In the genomic region with DNA sequence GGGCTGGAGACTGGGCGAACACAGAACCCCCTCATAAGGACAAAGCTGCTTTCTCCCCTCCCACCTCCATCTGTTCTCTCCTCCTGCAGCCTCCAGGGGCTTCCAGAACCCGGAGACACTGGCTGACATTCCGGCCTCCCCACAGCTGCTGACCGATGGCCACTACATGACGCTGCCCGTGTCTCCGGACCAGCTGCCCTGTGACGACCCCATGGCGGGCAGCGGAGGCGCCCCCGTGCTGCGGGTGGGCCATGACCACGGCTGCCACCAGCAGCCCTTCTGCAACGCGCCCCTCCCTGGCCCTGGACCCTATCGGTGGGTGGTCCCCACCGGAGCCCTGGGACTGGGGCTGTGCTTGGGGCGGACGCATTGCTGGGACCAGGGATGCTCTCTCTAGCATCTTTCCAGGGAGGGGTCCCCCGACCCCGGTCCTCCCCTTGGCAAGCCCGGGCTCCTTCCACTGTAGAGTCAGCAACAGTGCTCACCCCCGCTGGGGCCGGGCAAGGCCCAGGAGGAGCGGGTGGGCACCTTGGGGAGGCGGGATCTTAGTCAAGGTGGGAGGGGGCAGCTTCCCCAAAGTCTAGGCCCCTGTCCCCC, we compare ENCODE assay signal across 21 cellular contexts. TPM values are rescaled to one million over a fixed set of nuclear protein-coding genes. Genes with fewer than 3 reads are reported as not detected.
"Had no signal": no experiment of that assay in that cellular context is flagged by ENCODE, and none has a peak within 500 bp of the region (broad histone marks: within the 10 kb centered on the region; RNA-seq: fewer than 3 reads in every experiment).

No MANE protein-coding gene starts in this region.

RNA-seq across cellular contexts. Expression of a gene that starts 26.6 kb away (rescaled TPM):
- total RNA-seq: cardiac muscle cell, dermis microvascular lymphatic vessel endothelial cell, gastrocnemius medialis, glomerular endothelial cell, heart left ventricle, hepatocyte, liver, lung, mesothelial cell of epicardium, mucosa of gallbladder, natural killer cell, neural crest cell, osteoblast, prostate gland, right atrium auricular region, sciatic nerve, smooth muscle cell, thoracic aorta, tibial nerve, urinary bladder had no signal
- polyA plus RNA-seq: cardiac muscle cell, esophagus, heart left ventricle, hepatocyte, liver, lung, smooth muscle cell, urinary bladder had no signal

RNA-seq across cellular contexts. Expression of a gene that starts 56.8 kb away (rescaled TPM):
- total RNA-seq: hepatocyte, neural crest cell, osteoblast, right atrium auricular region, smooth muscle cell, thoracic aorta had no signal
